Comparison of ENCODE assay signal across 29 cellular contexts in genomic region chr20:64139200-64140081, GRCh38. TPM values are rescaled to one million over a fixed set of nuclear protein-coding genes. Genes with fewer than 3 reads are reported as not detected.
A peak's percentile ranks its signal among the peaks of the same experiment; 100 is the strongest.
DNase-seq lines count a peak whose midpoint lies in the region; ATAC-seq and TF ChIP-seq lines count a peak whose summit lies in the region.
"Had no signal": no experiment of that assay in that cellular context is flagged by ENCODE, and none has a peak within 500 bp of the region (broad histone marks: within the 10 kb centered on the region; RNA-seq: fewer than 3 reads in every experiment).

No MANE protein-coding gene starts in this region.

- peaks cover 31% of the 10 kb centered on the region for H3K4me1 Mint-ChIP-seq in neural crest cell
- H3K4me1 Mint-ChIP-seq: activated T-helper 17 cell treated with anti-CD3 and anti-CD28 coated beads, Interleukin-2, amount 50 U/mL, for 72 hours had no signal

- H3K27me3 ChIP-seq in right cardiac atrium (ENCODE audit: control insufficient read depth, insufficient read depth) (no peaks in the 10 kb centered on the region), left ventricle myocardium inferior (ENCODE audit: low read depth) (peaks cover 37% of the 10 kb centered on the region)
- H3K27me3 ChIP-seq: adrenal gland, vagina had no signal

- H3K36me3 ChIP-seq in left ventricle myocardium inferior, result no peaks in the 10 kb centered on the region
- H3K36me3 ChIP-seq: adrenal gland, esophagus muscularis mucosa, gastrocnemius medialis, HAP-1, thoracic aorta, vagina, WERI-Rb-1 had no signal

- no peaks in the 10 kb centered on the region for H3K9me3 ChIP-seq in right cardiac atrium (ENCODE audit: control insufficient read depth, low read length)
- H3K9me3 ChIP-seq in left ventricle myocardium inferior (replicated peaks), result no peaks in the 10 kb centered on the region
- H3K9me3 ChIP-seq: adrenal gland, esophagus muscularis mucosa, gastrocnemius medialis, HAP-1, thoracic aorta, vagina had no signal

- ATAC-seq in right cardiac atrium (no peak), esophagus mucosa (peak; percentile 8), HG03108 (IDR thresholded peaks at IDR 0.05; ENCODE audit: unreplicated experiment) (no peak)
- ATAC-seq in activated CD4-positive, CD25-positive, alpha-beta regulatory T cell treated with anti-CD3 and anti-CD28 coated beads, Interleukin-2, amount 50 U/mL, for 24 hours, result no peak
- ATAC-seq: activated T-helper 17 cell treated with anti-CD3 and anti-CD28 coated beads, Interleukin-2, amount 50 U/mL, for 72 hours; effector memory CD8-positive, alpha-beta T cell; gastrocnemius medialis; GM12878 had no signal

- H3K27me3 Mint-ChIP-seq in neural crest cell (ENCODE audit: low read depth), result peaks cover 3% of the 10 kb centered on the region

- H3K4me1 ChIP-seq in right cardiac atrium (ENCODE audit: control insufficient read depth, insufficient read depth, low read length), result no peaks in the 10 kb centered on the region
- no peaks in the 10 kb centered on the region for H3K4me1 ChIP-seq in left ventricle myocardium inferior
- H3K4me1 ChIP-seq: adrenal gland, esophagus muscularis mucosa, gastrocnemius medialis, vagina had no signal

- DNase-seq in right cardiac atrium, result peak in 2 of 3 donors; percentile 13 to 34
- no peak for DNase-seq in left ventricle myocardium inferior
- DNase-seq in neural crest cell (ENCODE audit: low read depth, low spot score), result no peak
- no peak for DNase-seq in NCI-H69 (lab: John Stamatoyannopoulos, UW)
- DNase-seq: effector memory CD8-positive, alpha-beta T cell; gastrocnemius medialis; NCI-H1092; NCI-H187; NCI-H526; retina; stimulated activated CD4-positive, alpha-beta T cell treated with anti-CD3 and anti-CD28 coated beads, Interleukin-12 subunit alpha, Interleukin-12 subunit beta, amount 100 ng/mL, for 4 hours; stimulated activated CD4-positive, alpha-beta T cell treated with anti-CD3 and anti-CD28 coated beads, Interleukin-4, amount 100 ng/mL, for 24 hours; stimulated activated naive CD4-positive, alpha-beta T cell; WERI-Rb-1 had no signal

- H3K4me3 Mint-ChIP-seq in neural crest cell, result no peak overlapping the region
- H3K4me3 Mint-ChIP-seq: activated T-helper 17 cell treated with anti-CD3 and anti-CD28 coated beads, Interleukin-2, amount 50 U/mL, for 72 hours; effector memory CD8-positive, alpha-beta T cell had no signal

- peak overlapping the region; percentile 62 for H3K27ac Mint-ChIP-seq in neural crest cell (ENCODE audit: unreplicated experiment)
- H3K27ac Mint-ChIP-seq: activated T-helper 17 cell treated with anti-CD3 and anti-CD28 coated beads, Interleukin-2, amount 50 U/mL, for 72 hours; effector memory CD8-positive, alpha-beta T cell had no signal

- H3K4me3 ChIP-seq in right cardiac atrium (ENCODE audit: low read length), result no peak overlapping the region
- H3K4me3 ChIP-seq in left ventricle myocardium inferior, result no peak overlapping the region
- H3K4me3 ChIP-seq: adrenal gland, esophagus muscularis mucosa, gastrocnemius medialis, GM12878, HAP-1, thoracic aorta, vagina had no signal

- 77% methylated on average over 21 of the region's 21 CpGs for WGBS in right cardiac atrium

- H3K9me3 Mint-ChIP-seq in neural crest cell, result peaks cover 3% of the 10 kb centered on the region

- H3K36me3 Mint-ChIP-seq in neural crest cell (ENCODE audit: low read depth), result peaks cover 3% of the 10 kb centered on the region

- TF ChIP-seq CTCF in left ventricle myocardium inferior (IDR thresholded peaks at IDR 0.05; ENCODE audit: borderline replicate concordance) (no peak), neural crest cell (conservative IDR thresholded peaks at IDR 0.05) (no peak)

- H3K27ac ChIP-seq in right cardiac atrium (ENCODE audit: low read length) (no peak overlapping the region), left ventricle myocardium inferior (replicated peaks) (no peak overlapping the region)
- H3K27ac ChIP-seq: adrenal gland, C4-2B, esophagus muscularis mucosa, gastrocnemius medialis, thoracic aorta, vagina, WERI-Rb-1 had no signal

- intact Hi-C loops in right cardiac atrium (cut with DNase I) (no loop called here), left ventricle myocardium inferior (cut with micrococcal nuclease) (no loop called here)

RNA-seq across cellular contexts. Expression of gene MYT1, which starts 24.8 kb away (rescaled TPM):
- total RNA-seq in right cardiac atrium (1 to 10 TPM in 3 of 4 donors, under 1 TPM in 1; 0.31 to 1.5 (median 1.3) TPM), left ventricle myocardium inferior (0.11 TPM), esophagus mucosa (not detected), neural crest cell (4.0 and 4.3 TPM in 2 replicates)
- polyA plus RNA-seq in right cardiac atrium, result 0.57 TPM
- total RNA-seq: Daoy; esophagus muscularis mucosa; gastrocnemius medialis; GM12878; osteocyte; T-helper 2 cell treated with Interferon-gamma antibody and Interleukin-4, amounts not matched to agents 100 ng/mL and 5 ng/mL, for 36 hours; thoracic aorta; vagina had no signal
- polyA plus RNA-seq: keratinocyte had no signal

RNA-seq across cellular contexts. Expression of gene NPBWR2, which starts 32.1 kb away (rescaled TPM):
- total RNA-seq in right cardiac atrium (not detected), left ventricle myocardium inferior (not detected), esophagus mucosa (not detected), neural crest cell (not detected in 2 replicates)
- not detected for polyA plus RNA-seq in right cardiac atrium
- total RNA-seq: activated T-helper 17 cell treated with anti-CD3 and anti-CD28 coated beads, Interleukin-2, amount 50 U/mL, for 72 hours; Daoy; esophagus muscularis mucosa; gastrocnemius medialis; GM12878; osteocyte; T-helper 2 cell treated with Interferon-gamma antibody and Interleukin-4, amounts not matched to agents 100 ng/mL and 5 ng/mL, for 36 hours; thoracic aorta; vagina had no signal
- polyA plus RNA-seq: GM12878, keratinocyte had no signal

RNA-seq across cellular contexts. Expression of gene LKAAEAR1, which starts 55.2 kb away (rescaled TPM):
- total RNA-seq in right cardiac atrium (under 1 TPM in 3 of 4 donors, not detected in 1; 0.29 to 0.65 (median 0.50) TPM), left ventricle myocardium inferior (not detected), esophagus mucosa (0.36 TPM), neural crest cell (not detected in 2 replicates)
- 0.41 TPM for polyA plus RNA-seq in right cardiac atrium
- total RNA-seq: Daoy, esophagus muscularis mucosa, gastrocnemius medialis, GM12878, osteocyte, thoracic aorta, vagina had no signal
- polyA plus RNA-seq: GM12878, keratinocyte had no signal

RNA-seq across cellular contexts. Expression of gene OPRL1, which starts 59.6 kb away (rescaled TPM):
- 1 to 10 TPM in 2 of 4 donors, under 1 TPM in 2; 0.50 to 1.3 (median 1.1) TPM for total RNA-seq in right cardiac atrium
- 0.81 TPM for polyA plus RNA-seq in right cardiac atrium
- total RNA-seq in left ventricle myocardium inferior, result 0.52 TPM
- 0.12 TPM for total RNA-seq in esophagus mucosa
- total RNA-seq in neural crest cell, result 0.93 and 0.96 TPM in 2 replicates

Comparison
In these comparisons a context has a peak if more than half of its experiments do, and no peak if none do; other contexts are left out.
1. DNase-seq: peak in right cardiac atrium (2 of 3); none in left ventricle myocardium inferior (single experiment), neural crest cell (single experiment) and NCI-H69 (single experiment).